ENCODE assay signal across 33 cellular contexts in genomic region chr14:56760164-56760914, GRCh38. TPM values are rescaled to one million over a fixed set of nuclear protein-coding genes. Genes with fewer than 3 reads are reported as not detected.
DNase-seq lines count a peak whose midpoint lies in the region; FAIRE-seq and TF ChIP-seq lines count a peak whose summit lies in the region.
"Had no signal": no experiment of that assay in that cellular context is flagged by ENCODE, and none has a peak within 500 bp of the region (broad histone marks: within the 10 kb centered on the region; RNA-seq: fewer than 3 reads in every experiment).

No MANE protein-coding gene starts in this region.

- TF ChIP-seq CTCF in epithelial cell of esophagus (IDR thresholded peaks at IDR 0.05; ENCODE audit: insufficient read depth, low read depth, low read length, missing control alignments), result no peak

- no peak for TF ChIP-seq POLR2A in GM12892 (IDR thresholded peaks at IDR 0.05; ENCODE audit: low read depth, low read length)

- peak; percentile 46 to 84 (median 63) for DNase-seq in NCI-H1417 (lab: John Stamatoyannopoulos, UW)
- DNase-seq in NCI-H1417 treated with DMSO at 0.1 percent for 48 hours (lab: John Stamatoyannopoulos, UW), result no peak
- peak; percentile 8 for DNase-seq in M059J (ENCODE audit: low read depth)
- peak; percentile 100 for DNase-seq in NCI-H82 (lab: John Stamatoyannopoulos, UW)
- peak; percentile 4 for DNase-seq in epithelial cell of esophagus (ENCODE audit: low read depth)
- no peak for DNase-seq in NCI-H2171 (lab: John Stamatoyannopoulos, UW)
- DNase-seq in NCI-H187 treated with DMSO at 0.1 percent for 48 hours (lab: John Stamatoyannopoulos, UW), result no peak
- no peak for DNase-seq in GM12892 (ENCODE audit: insufficient read length)
- DNase-seq: activated CD4-positive, alpha-beta memory T cell treated with anti-CD3 and anti-CD28 coated beads for 36 hours; activated CD8-positive, alpha-beta memory T cell treated with anti-CD3 and anti-CD28 coated beads, Interleukin-2, amount 50 U/mL, for 4 hours; AML-193; anterior cingulate cortex; CD4-positive, alpha-beta T cell; gastrocnemius medialis; H9; hippocampal formation; immature natural killer cell; KG1; MM.1S; NCI-H187; NCI-H446; pancreas; stimulated activated CD4-positive, alpha-beta T cell treated with anti-CD3 and anti-CD28 coated beads, Interleukin-1b, Interleukin-23, amount 100 ng/mL, for 48 hours; stomach; T-helper 1 cell had no signal

- no peak for FAIRE-seq in GM12892 (lab: Jason Lieb, UNC)
- FAIRE-seq: A204.1, pancreas had no signal

- H3K4me3 ChIP-seq in epithelial cell of esophagus (ENCODE audit: low read length), result no peak overlapping the region
- H3K4me3 ChIP-seq: cardiac muscle cell, esophagus muscularis mucosa, gastrocnemius medialis, pancreas, right atrium auricular region, SJSA1, smooth muscle cell, stomach, tibial nerve had no signal

RNA-seq across cellular contexts. Expression of gene OTX2, which starts 49.9 kb away (rescaled TPM):
- total RNA-seq in M059J (2014; rRNA removed; shearing (Covaris generic)), result not detected in 2 replicates
- not detected for polyA plus RNA-seq in GM12892 (2012; ENCODE audit: missing spikeins)
- total RNA-seq: activated CD4-positive, alpha-beta memory T cell treated with anti-CD3 and anti-CD28 coated beads for 36 hours; activated T-helper 1 cell treated with anti-CD3 and anti-CD28 coated beads, Interleukin-12 subunit alpha, Interleukin-12 subunit beta, Interleukin-2, Interleukin-4 antibody, amounts not matched to agents 30 ng/mL and 10 ng/mL and 1 ng/mL, durations not matched to agents 14 hours and 24 hours and 36 hours; CD4-positive, alpha-beta T cell; esophagus muscularis mucosa; gastrocnemius medialis; pancreas; right atrium auricular region; SJSA1; smooth muscle cell; stomach; tibial nerve had no signal
- polyA plus RNA-seq: immature natural killer cell, pancreas, stomach had no signal

Comparison
In these comparisons a context has a peak if more than half of its experiments do, and no peak if none do; other contexts are left out.
1. DNase-seq: peak in NCI-H1417 (3 of 3), M059J (single experiment), NCI-H82 (single experiment) and epithelial cell of esophagus (single experiment); none in NCI-H1417 treated with DMSO at 0.1 percent for 48 hours (single experiment), NCI-H2171 (single experiment), NCI-H187 treated with DMSO at 0.1 percent for 48 hours (single experiment) and GM12892 (single experiment).